ENCODE assay signal across 8 cellular contexts in genomic region chr6:7108964-7109836, GRCh38. TPM values are rescaled to one million over a fixed set of nuclear protein-coding genes. Genes with fewer than 3 reads are reported as not detected.
DNase-seq lines count a peak whose midpoint lies in the region; ATAC-seq and TF ChIP-seq lines count a peak whose summit lies in the region.

No MANE protein-coding gene starts in this region.

- intact Hi-C loops in esophagus squamous epithelium (cut with DNase I), result no loop called here

- H2AFZ ChIP-seq in ACC112 (ENCODE audit: low read length, unreplicated experiment), result peak overlapping the region; percentile 92

- H3K36me3 ChIP-seq in ACC112 (ENCODE audit: insufficient read depth, low read length) (no peaks in the 10 kb centered on the region), esophagus squamous epithelium (no peaks in the 10 kb centered on the region), tibial nerve (no peaks in the 10 kb centered on the region)

- peak overlapping the region; percentile 83 for H3K4me3 Mint-ChIP-seq in activated T-cell treated with anti-CD3 and anti-CD28 coated beads, Interleukin-2, amount 50 U/mL, for 24 hours
- peak overlapping the region; percentile 57 to 95 (median 92) for H3K4me3 Mint-ChIP-seq in naive B cell

- H3K9me3 Mint-ChIP-seq in activated T-cell treated with anti-CD3 and anti-CD28 coated beads, Interleukin-2, amount 50 U/mL, for 24 hours, result no peaks in the 10 kb centered on the region
- no peaks in the 10 kb centered on the region for H3K9me3 Mint-ChIP-seq in naive B cell

- ATAC-seq in GM21528 (IDR thresholded peaks at IDR 0.05; ENCODE audit: low FRiP score, unreplicated experiment) (peak; percentile 18), naive B cell (ENCODE audit: low read depth in 2 of 2) (peak; percentile 3 to 4)

- TF ChIP-seq CTCF in esophagus squamous epithelium (IDR thresholded peaks at IDR 0.05) (no peak), tibial nerve (IDR thresholded peaks at IDR 0.05) (no peak)

- peak overlapping the region; percentile 42; the same call in 1 of the 2 replicates for H3K27ac ChIP-seq in ACC112 (ENCODE audit: low read depth, low read length)
- peak overlapping the region; percentile 97 to 99 (median 98) for H3K27ac ChIP-seq in esophagus squamous epithelium
- H3K27ac ChIP-seq in tibial nerve, result peak overlapping the region; percentile 88 to 95 (median 92)

- no peaks in the 10 kb centered on the region for H3K27me3 Mint-ChIP-seq in activated T-cell treated with anti-CD3 and anti-CD28 coated beads, Interleukin-2, amount 50 U/mL, for 24 hours
- H3K27me3 Mint-ChIP-seq in naive B cell, result no peaks in the 10 kb centered on the region

- H3K27ac Mint-ChIP-seq in activated T-cell treated with anti-CD3 and anti-CD28 coated beads, Interleukin-2, amount 50 U/mL, for 24 hours, result peak overlapping the region; percentile 88
- peak overlapping the region; percentile 60 to 94 (median 92) for H3K27ac Mint-ChIP-seq in naive B cell

- H3K27me3 ChIP-seq in ACC112 (ENCODE audit: insufficient read depth, low read length) (no peaks in the 10 kb centered on the region), esophagus squamous epithelium (no peaks in the 10 kb centered on the region), tibial nerve (no peaks in the 10 kb centered on the region)

- peaks cover 21% of the 10 kb centered on the region for H3K4me1 ChIP-seq in ACC112 (ENCODE audit: control insufficient read depth, insufficient read depth, low read length, unreplicated experiment)
- peaks cover 29 to 65% (median 30%) of the 10 kb centered on the region in 3 donors for H3K4me1 ChIP-seq in esophagus squamous epithelium
- H3K4me1 ChIP-seq in tibial nerve, result peaks cover 0 to 54% (median 4%) of the 10 kb centered on the region in 4 donors

- H3K79me2 ChIP-seq in ACC112 (ENCODE audit: control insufficient read depth, insufficient read depth, low read length, unreplicated experiment), result peaks cover 56% of the 10 kb centered on the region

- H3K4me1 Mint-ChIP-seq in activated T-cell treated with anti-CD3 and anti-CD28 coated beads, Interleukin-2, amount 50 U/mL, for 24 hours (ENCODE audit: low read depth), result peaks cover 56% of the 10 kb centered on the region
- H3K4me1 Mint-ChIP-seq in naive B cell, result peaks cover 27 to 52% (median 46%) of the 10 kb centered on the region in 3 donors

- DNase-seq in NOMO-1 treated with DMSO at 0.1 percent for 48 hours (lab: John Stamatoyannopoulos, UW; ENCODE audit: unreplicated experiment) (peak; percentile 70), esophagus squamous epithelium (lab: John Stamatoyannopoulos, UW) (no peak), naive B cell (peak; percentile 23), tibial nerve (ENCODE audit: low spot score in 2 of 2) (peak; percentile 49 to 73), putamen (ENCODE audit: low spot score) (no peak)
- DNase-seq in activated T-cell treated with anti-CD3 and anti-CD28 coated beads, Interleukin-2, amount 50 U/mL, for 24 hours, result peak; percentile 58

- peak in 1 of 2 donors; percentile 70 for TF ChIP-seq EP300 in tibial nerve (IDR thresholded peaks at IDR 0.05)

- peaks cover 14% of the 10 kb centered on the region for H3K36me3 Mint-ChIP-seq in activated T-cell treated with anti-CD3 and anti-CD28 coated beads, Interleukin-2, amount 50 U/mL, for 24 hours (ENCODE audit: low read depth)
- H3K36me3 Mint-ChIP-seq in naive B cell, result no peaks in the 10 kb centered on the region

- 1 to 2% methylated on average over 8 to 15 of the region's 86 CpGs for WGBS in esophagus squamous epithelium, 2 donors
- WGBS in tibial nerve, 2 donors, result 0 to 1% methylated on average over 37 to 58 of the region's 86 CpGs

- TF ChIP-seq POLR2A in esophagus squamous epithelium (IDR thresholded peaks at IDR 0.05) (peak in 2 of 4 donors; percentile 45 to 50), tibial nerve (IDR thresholded peaks at IDR 0.05) (peak in 1 of 2 donors; percentile 43)

- no peaks in the 10 kb centered on the region for H3K9me3 ChIP-seq in esophagus squamous epithelium
- H3K9me3 ChIP-seq in tibial nerve, result no peaks in the 10 kb centered on the region

- H3K4me3 ChIP-seq in ACC112 (ENCODE audit: low read depth, low read length) (peak overlapping the region; percentile 97), esophagus squamous epithelium (peak overlapping the region; percentile 87 to 98 (median 95)), tibial nerve (peak overlapping the region; percentile 85 to 95 (median 93))

RNA-seq across cellular contexts. Expression of gene RREB1, which starts 1.4 kb away (rescaled TPM):
- 10 to 100 TPM; 41.7 to 79.6 (median 57.5) TPM for total RNA-seq in esophagus squamous epithelium
- 1 to 10 TPM; 1.5 to 9.9 (median 5.2) TPM for polyA plus RNA-seq in naive B cell (ENCODE audit: low read depth in 6 of 6)
- total RNA-seq in tibial nerve, result 10 to 100 TPM; 32.3 to 61.5 (median 36.3) TPM

Comparison
In these comparisons a context has a peak if more than half of its experiments do, and no peak if none do; other contexts are left out.
1. H3K27ac ChIP-seq: peak in every context shown above with its lines; median percentile 98 in esophagus squamous epithelium; 92 in tibial nerve; 42 in ACC112.
2. DNase-seq: peak in NOMO-1 treated with DMSO at 0.1 percent for 48 hours (single experiment), activated T-cell treated with anti-CD3 and anti-CD28 coated beads, Interleukin-2, amount 50 U/mL, for 24 hours (single experiment), naive B cell (single experiment) and tibial nerve (2 of 2); none in esophagus squamous epithelium (single experiment) and putamen (single experiment).
3. Peak in every context shown above with its lines, with median percentiles within 50 percentile points of each other: H3K4me3 ChIP-seq.